In genomic region chr18:62990653-62991052, GRCh38 we compare ENCODE assay signal across 8 cellular contexts.
"Had no signal": no experiment of that assay in that cellular context is flagged by ENCODE, and none has a peak within 500 bp of the region (broad histone marks: within the 10 kb centered on the region; RNA-seq: fewer than 3 reads in every experiment).

No MANE protein-coding gene starts in this region.

- ATAC-seq: HCT116 had no signal

- H3K27ac Mint-ChIP-seq: HFFc6, IgD-negative memory B cell had no signal

- H3K4me3 Mint-ChIP-seq: HFFc6, IgD-negative memory B cell had no signal

- H3K9me3 Mint-ChIP-seq: HFFc6 had no signal

- DNase-seq: GM23248, GOT3, H7, HFFc6, KG1 had no signal

- H3K9me3 ChIP-seq: HAP-1 had no signal

- H3K36me3 Mint-ChIP-seq: IgD-negative memory B cell had no signal
